36 cellular contexts compared by ENCODE assay signal in the genomic region with DNA sequence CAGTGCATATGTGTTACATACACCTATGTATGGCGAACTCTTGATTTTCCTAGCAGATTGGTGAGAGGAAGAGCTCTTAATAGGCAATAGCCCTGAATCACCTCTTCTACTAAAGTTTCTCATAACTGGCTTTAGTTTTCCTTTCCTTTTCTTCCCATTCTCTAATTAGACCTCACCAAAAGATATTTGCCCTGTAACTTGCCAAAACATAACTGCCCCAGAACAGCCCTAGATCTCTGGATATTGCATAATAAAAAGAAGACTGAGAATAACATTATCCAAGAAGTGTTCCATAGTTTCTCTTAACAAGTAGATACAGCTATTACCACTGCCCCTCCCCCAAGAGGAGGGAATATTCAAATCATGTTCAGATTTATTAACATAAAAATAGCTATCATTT. TPM values are rescaled to one million over a fixed set of nuclear protein-coding genes. Genes with fewer than 3 reads are reported as not detected.
"Had no signal": no experiment of that assay in that cellular context is flagged by ENCODE, and none has a peak within 500 bp of the region (broad histone marks: within the 10 kb centered on the region; RNA-seq: fewer than 3 reads in every experiment).

No MANE protein-coding gene starts in this region.

- H3K36me3 Mint-ChIP-seq: activated CD4-positive, alpha-beta memory T cell treated with anti-CD3 and anti-CD28 coated beads for 36 hours; activated CD8-positive, alpha-beta memory T cell treated with anti-CD3 and anti-CD28 coated beads, Interleukin-2, amount 10 ng/mL, durations not matched to agents 7 days and 5 days; activated naive CD4-positive, alpha-beta T cell treated with anti-CD3 and anti-CD28 coated beads, Interleukin-2, amount 50 U/mL, for 24 hours; activated naive CD8-positive, alpha-beta T cell treated with anti-CD3 and anti-CD28 coated beads for 36 hours had no signal

- ATAC-seq: activated CD4-positive, alpha-beta T cell treated with anti-CD3 and anti-CD28 coated beads for 36 hours; activated CD8-positive, alpha-beta memory T cell treated with anti-CD3 and anti-CD28 coated beads, Interleukin-2, amount 10 ng/mL, durations not matched to agents 7 days and 5 days; activated CD8-positive, alpha-beta T cell treated with anti-CD3 and anti-CD28 coated beads, Interleukin-2, amount 10 ng/mL, durations not matched to agents 7 days and 5 days; activated naive CD8-positive, alpha-beta T cell treated with anti-CD3 and anti-CD28 coated beads, Interleukin-2, amount 50 U/mL, for 24 hours; body of pancreas; effector memory CD8-positive, alpha-beta T cell; foreskin keratinocyte; gastrocnemius medialis; heart left ventricle had no signal

- H3K4me1 ChIP-seq: adrenal gland, body of pancreas, foreskin keratinocyte, gastrocnemius medialis had no signal

- H3K4me1 Mint-ChIP-seq: activated CD4-positive, alpha-beta T cell treated with anti-CD3 and anti-CD28 coated beads for 36 hours; activated CD4-positive, alpha-beta T cell treated with anti-CD3 and anti-CD28 coated beads, Interleukin-2, amount 10 ng/mL, durations not matched to agents 24 days and 14 days; activated CD8-positive, alpha-beta memory T cell treated with anti-CD3 and anti-CD28 coated beads, Interleukin-2, amount 10 ng/mL, durations not matched to agents 7 days and 5 days; activated naive CD4-positive, alpha-beta T cell treated with anti-CD3 and anti-CD28 coated beads, Interleukin-2, amount 50 U/mL, for 24 hours; activated naive CD8-positive, alpha-beta T cell treated with anti-CD3 and anti-CD28 coated beads for 36 hours; activated naive CD8-positive, alpha-beta T cell treated with anti-CD3 and anti-CD28 coated beads, Interleukin-2, amount 50 U/mL, for 24 hours had no signal

- H3K9me3 Mint-ChIP-seq: activated CD4-positive, alpha-beta memory T cell treated with anti-CD3 and anti-CD28 coated beads for 36 hours; activated CD4-positive, alpha-beta T cell treated with anti-CD3 and anti-CD28 coated beads, Interleukin-2, amount 10 ng/mL, durations not matched to agents 24 days and 14 days; activated naive CD4-positive, alpha-beta T cell treated with anti-CD3 and anti-CD28 coated beads for 36 hours; activated naive CD4-positive, alpha-beta T cell treated with anti-CD3 and anti-CD28 coated beads, Interleukin-2, amount 50 U/mL, for 24 hours; activated naive CD8-positive, alpha-beta T cell treated with anti-CD3 and anti-CD28 coated beads for 36 hours; activated naive CD8-positive, alpha-beta T cell treated with anti-CD3 and anti-CD28 coated beads, Interleukin-2, amount 50 U/mL, for 24 hours; activated T-helper 1 cell treated with anti-CD3 and anti-CD28 coated beads, Interleukin-12 subunit alpha, Interleukin-12 subunit beta, Interleukin-2, Interleukin-4 antibody, amounts not matched to agents 30 ng/mL and 10 ng/mL and 1 ng/mL, durations not matched to agents 14 hours and 24 hours and 36 hours; activated T-helper 2 cell treated with anti-CD3 and anti-CD28 coated beads, Interferon-gamma antibody, Interleukin-2, Interleukin-4, amounts not matched to agents 10 μg/mL and 5 μg/mL and 100 μg/mL, durations not matched to agents 14 hours and 24 hours and 36 hours; effector memory CD8-positive, alpha-beta T cell had no signal

- H3K4me3 ChIP-seq: adrenal gland, body of pancreas, esophagus squamous epithelium, gastrocnemius medialis, heart left ventricle had no signal

- H3K9me3 ChIP-seq: adrenal gland, body of pancreas, esophagus squamous epithelium, gastrocnemius medialis, heart left ventricle had no signal

- H3K27me3 Mint-ChIP-seq: activated naive CD8-positive, alpha-beta T cell treated with anti-CD3 and anti-CD28 coated beads for 36 hours; activated naive CD8-positive, alpha-beta T cell treated with anti-CD3 and anti-CD28 coated beads, Interleukin-2, amount 50 U/mL, for 24 hours had no signal

- FAIRE-seq: colon had no signal

- DNase-seq: activated CD4-positive, alpha-beta memory T cell treated with anti-CD3 and anti-CD28 coated beads for 36 hours; activated CD4-positive, alpha-beta T cell treated with anti-CD3 and anti-CD28 coated beads for 36 hours; activated CD4-positive, alpha-beta T cell treated with anti-CD3 and anti-CD28 coated beads, Interleukin-2, amount 10 ng/mL, durations not matched to agents 24 days and 14 days; activated CD4-positive, CD25-positive, alpha-beta regulatory T cell; activated CD4-positive, CD25-positive, alpha-beta regulatory T cell treated with anti-CD3 and anti-CD28 coated beads, Interleukin-2, amount 50 U/mL, for 72 hours; activated CD8-positive, alpha-beta memory T cell treated with anti-CD3 and anti-CD28 coated beads, Interleukin-2, amount 10 ng/mL, durations not matched to agents 7 days and 5 days; activated CD8-positive, alpha-beta memory T cell treated with anti-CD3 and anti-CD28 coated beads, Interleukin-2, amount 50 U/mL, for 4 hours; activated CD8-positive, alpha-beta T cell treated with anti-CD3 and anti-CD28 coated beads, Interleukin-2, amount 10 ng/mL, durations not matched to agents 7 days and 5 days; activated effector memory CD4-positive, alpha-beta T cell treated with anti-CD3 and anti-CD28 coated beads, Interleukin-2, amount 50 U/mL, for 16 hours; activated naive CD4-positive, alpha-beta T cell treated with anti-CD3 and anti-CD28 coated beads for 36 hours; activated naive CD8-positive, alpha-beta T cell treated with anti-CD3 and anti-CD28 coated beads for 36 hours; activated naive CD8-positive, alpha-beta T cell treated with anti-CD3 and anti-CD28 coated beads, Interleukin-2, amount 50 U/mL, for 24 hours; activated T-cell treated with anti-CD3 and anti-CD28 coated beads, Interleukin-2, amount 50 U/mL, for 1 hour; activated T-cell treated with anti-CD3 and anti-CD28 coated beads, Interleukin-2, amount 50 U/mL, for 48 hours; adrenal gland; amygdala; aorta; body of pancreas; caudate nucleus; cortex of kidney; dermis blood vessel endothelial cell; effector CD4-positive, alpha-beta T cell; effector memory CD8-positive, alpha-beta T cell; esophagus squamous epithelium; foreskin keratinocyte; gastrocnemius medialis; glutamatergic neuron; heart left ventricle; T-helper 2 cell had no signal

- H3K27ac Mint-ChIP-seq: activated CD4-positive, alpha-beta memory T cell treated with anti-CD3 and anti-CD28 coated beads for 36 hours; activated CD4-positive, alpha-beta T cell treated with anti-CD3 and anti-CD28 coated beads for 36 hours; activated CD4-positive, alpha-beta T cell treated with anti-CD3 and anti-CD28 coated beads, Interleukin-2, amount 10 ng/mL, durations not matched to agents 24 days and 14 days; activated CD8-positive, alpha-beta memory T cell treated with anti-CD3 and anti-CD28 coated beads, Interleukin-2, amount 10 ng/mL, durations not matched to agents 7 days and 5 days; activated CD8-positive, alpha-beta T cell treated with anti-CD3 and anti-CD28 coated beads, Interleukin-2, amount 10 ng/mL, durations not matched to agents 7 days and 5 days; activated naive CD4-positive, alpha-beta T cell treated with anti-CD3 and anti-CD28 coated beads for 36 hours; activated naive CD4-positive, alpha-beta T cell treated with anti-CD3 and anti-CD28 coated beads, Interleukin-2, amount 50 U/mL, for 24 hours; activated naive CD8-positive, alpha-beta T cell treated with anti-CD3 and anti-CD28 coated beads for 36 hours; activated naive CD8-positive, alpha-beta T cell treated with anti-CD3 and anti-CD28 coated beads, Interleukin-2, amount 50 U/mL, for 24 hours; activated T-helper 1 cell treated with anti-CD3 and anti-CD28 coated beads, Interleukin-12 subunit alpha, Interleukin-12 subunit beta, Interleukin-2, Interleukin-4 antibody, amounts not matched to agents 30 ng/mL and 10 ng/mL and 1 ng/mL, durations not matched to agents 14 hours and 24 hours and 36 hours; activated T-helper 2 cell treated with anti-CD3 and anti-CD28 coated beads, Interferon-gamma antibody, Interleukin-2, Interleukin-4, amounts not matched to agents 10 μg/mL and 5 μg/mL and 100 μg/mL, durations not matched to agents 14 hours and 24 hours and 36 hours; effector memory CD8-positive, alpha-beta T cell had no signal

- H3K27ac ChIP-seq: adrenal gland, body of pancreas, epithelial cell of prostate, foreskin keratinocyte, gastrocnemius medialis had no signal

- H3K4me3 Mint-ChIP-seq: activated CD4-positive, alpha-beta memory T cell treated with anti-CD3 and anti-CD28 coated beads for 36 hours; activated CD4-positive, alpha-beta T cell treated with anti-CD3 and anti-CD28 coated beads for 36 hours; activated CD4-positive, alpha-beta T cell treated with anti-CD3 and anti-CD28 coated beads, Interleukin-2, amount 10 ng/mL, durations not matched to agents 24 days and 14 days; activated CD8-positive, alpha-beta memory T cell treated with anti-CD3 and anti-CD28 coated beads, Interleukin-2, amount 10 ng/mL, durations not matched to agents 7 days and 5 days; activated CD8-positive, alpha-beta T cell treated with anti-CD3 and anti-CD28 coated beads, Interleukin-2, amount 10 ng/mL, durations not matched to agents 7 days and 5 days; activated naive CD4-positive, alpha-beta T cell treated with anti-CD3 and anti-CD28 coated beads for 36 hours; activated naive CD4-positive, alpha-beta T cell treated with anti-CD3 and anti-CD28 coated beads, Interleukin-2, amount 50 U/mL, for 24 hours; activated naive CD8-positive, alpha-beta T cell treated with anti-CD3 and anti-CD28 coated beads for 36 hours; activated naive CD8-positive, alpha-beta T cell treated with anti-CD3 and anti-CD28 coated beads, Interleukin-2, amount 50 U/mL, for 24 hours; activated T-helper 1 cell treated with anti-CD3 and anti-CD28 coated beads, Interleukin-12 subunit alpha, Interleukin-12 subunit beta, Interleukin-2, Interleukin-4 antibody, amounts not matched to agents 30 ng/mL and 10 ng/mL and 1 ng/mL, durations not matched to agents 14 hours and 24 hours and 36 hours; effector memory CD8-positive, alpha-beta T cell had no signal

- H3K27me3 ChIP-seq: adrenal gland, body of pancreas, esophagus squamous epithelium, foreskin keratinocyte, gastrocnemius medialis, heart left ventricle had no signal

- H3K36me3 ChIP-seq: adrenal gland, esophagus squamous epithelium, gastrocnemius medialis had no signal

RNA-seq across cellular contexts. Expression of gene SGIP1, which starts 16.3 kb away (rescaled TPM):
- total RNA-seq: activated CD4-positive, alpha-beta T cell treated with anti-CD3 and anti-CD28 coated beads, Interleukin-2, amount 10 ng/mL, durations not matched to agents 24 days and 14 days; activated CD8-positive, alpha-beta memory T cell treated with anti-CD3 and anti-CD28 coated beads for 36 hours; activated CD8-positive, alpha-beta memory T cell treated with anti-CD3 and anti-CD28 coated beads, Interleukin-2, amount 10 ng/mL, durations not matched to agents 7 days and 5 days; activated CD8-positive, alpha-beta T cell treated with anti-CD3 and anti-CD28 coated beads, Interleukin-2, amount 10 ng/mL, durations not matched to agents 7 days and 5 days; activated naive CD8-positive, alpha-beta T cell treated with anti-CD3 and anti-CD28 coated beads for 36 hours; activated T-helper 1 cell treated with anti-CD3 and anti-CD28 coated beads, Interleukin-12 subunit alpha, Interleukin-12 subunit beta, Interleukin-2, Interleukin-4 antibody, amounts not matched to agents 30 ng/mL and 10 ng/mL and 1 ng/mL, durations not matched to agents 14 hours and 24 hours and 36 hours; activated T-helper 2 cell treated with anti-CD3 and anti-CD28 coated beads, Interferon-gamma antibody, Interleukin-2, Interleukin-4, amounts not matched to agents 10 μg/mL and 5 μg/mL and 100 μg/mL, durations not matched to agents 14 hours and 24 hours and 36 hours; T-helper 1 cell treated with Interleukin-12 subunit alpha and Interleukin-12 subunit beta and Interleukin-4 antibody, amounts not matched to agents 30 ng/mL and 1 ng/mL, for 36 hours had no signal
- polyA plus RNA-seq: foreskin keratinocyte had no signal
